Comparison of ENCODE assay signal across 8 cellular contexts in the genomic region with DNA sequence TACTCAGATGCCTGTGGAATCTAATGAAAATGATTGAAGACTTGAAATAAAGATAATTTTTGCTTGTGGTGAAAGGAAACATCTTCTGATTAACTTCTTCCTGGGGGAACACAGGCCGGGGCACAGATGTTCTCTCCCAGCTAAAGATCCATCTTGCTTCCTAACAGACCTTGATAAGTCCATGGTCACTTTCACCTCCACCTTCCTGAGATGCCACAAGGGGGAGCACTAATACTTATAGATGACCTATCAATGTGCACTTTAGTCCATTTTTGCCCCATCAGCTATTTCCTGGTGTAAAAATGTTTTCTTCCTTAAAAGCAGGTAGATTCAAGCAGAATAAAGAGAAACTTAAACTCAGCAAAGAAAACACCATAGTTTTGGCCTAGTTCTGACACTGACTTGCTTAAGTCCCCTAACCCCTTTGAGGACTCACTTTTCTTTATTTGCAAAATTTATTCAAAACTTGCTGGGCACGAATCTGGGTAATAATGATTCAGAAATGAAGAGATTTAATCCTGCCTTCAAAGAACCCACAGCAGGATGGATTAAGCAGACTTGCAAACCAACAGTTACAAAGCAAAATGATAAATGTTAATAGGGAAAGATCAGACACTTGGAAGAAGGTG.
A peak's percentile ranks its signal among the peaks of the same experiment; 100 is the strongest.
DNase-seq lines count a peak whose midpoint lies in the region; ATAC-seq and TF ChIP-seq lines count a peak whose summit lies in the region.

No MANE protein-coding gene starts in this region.

- no peak overlapping the region for H3K4me3 ChIP-seq in WI38 (ENCODE audit: low read depth, low read length)
- no peak overlapping the region for H3K4me3 ChIP-seq in coronary artery
- no peak overlapping the region for H3K4me3 ChIP-seq in lower lobe of right lung

- TF ChIP-seq CTCF in WI38 (IDR thresholded peaks at IDR 0.05; ENCODE audit: low read depth, low read length) (peak; percentile 60), coronary artery (IDR thresholded peaks at IDR 0.05) (peak; percentile 51), lower lobe of right lung (IDR thresholded peaks at IDR 0.05) (peak; percentile 69)

- peak; percentile 87 for ATAC-seq in GM18870 (IDR thresholded peaks at IDR 0.05; ENCODE audit: unreplicated experiment)
- peak; percentile 89 for ATAC-seq in HG03175 (IDR thresholded peaks at IDR 0.05; ENCODE audit: unreplicated experiment)
- peak; percentile 85 to 86 for ATAC-seq in lower lobe of right lung

- H3K4me1 ChIP-seq in lower lobe of right lung: no peaks in the 10 kb centered on the region

- DNase-seq in AG20443 (ENCODE audit: low spot score) (peak; percentile 42), NCI-H2196 treated with DMSO at 0.1 percent for 48 hours (lab: John Stamatoyannopoulos, UW; ENCODE audit: unreplicated experiment) (peak; percentile 42), coronary artery (ENCODE audit: low spot score) (no peak), lower lobe of right lung (no peak)
- DNase-seq in stimulated activated CD8-positive, alpha-beta memory T cell treated with anti-CD3 and anti-CD28 coated beads, Interleukin-15, amount 100 ng/mL, for 1 hour (ENCODE audit: low read depth): peak; percentile 15

- no peaks in the 10 kb centered on the region for H3K27me3 ChIP-seq in lower lobe of right lung (ENCODE audit: low read depth)

- H3K36me3 ChIP-seq in lower lobe of right lung: no peaks in the 10 kb centered on the region

- no peak overlapping the region for H3K27ac ChIP-seq in coronary artery
- H3K27ac ChIP-seq in lower lobe of right lung: no peak overlapping the region

- no peaks in the 10 kb centered on the region for H3K9me3 ChIP-seq in lower lobe of right lung

- intact Hi-C loops in lower lobe of right lung (cut with DNase I): no loop called here

Comparison
In these comparisons a context has a peak if more than half of its experiments do, and no peak if none do; other contexts are left out.
1. DNase-seq: peak in AG20443 (single experiment), NCI-H2196 treated with DMSO at 0.1 percent for 48 hours (single experiment) and stimulated activated CD8-positive, alpha-beta memory T cell treated with anti-CD3 and anti-CD28 coated beads, Interleukin-15, amount 100 ng/mL, for 1 hour (single experiment); none in coronary artery (single experiment) and lower lobe of right lung (single experiment).
2. Peak in every context shown above with its lines, with median percentiles within 50 percentile points of each other: ATAC-seq and CTCF ChIP-seq.